In genomic region chr12:106093246-106093645, GRCh38 we compare ENCODE assay signal across 22 cellular contexts. TPM values are rescaled to one million over a fixed set of nuclear protein-coding genes. Genes with fewer than 3 reads are reported as not detected.
DNase-seq lines count a peak whose midpoint lies in the region; ATAC-seq, FAIRE-seq and TF ChIP-seq lines count a peak whose summit lies in the region.
"Had no signal": no experiment of that assay in that cellular context is flagged by ENCODE, and none has a peak within 500 bp of the region (broad histone marks: within the 10 kb centered on the region; RNA-seq: fewer than 3 reads in every experiment).

No MANE protein-coding gene starts in this region.

- ATAC-seq in effector memory CD8-positive, alpha-beta T cell (replicated peaks) = no peak
- no peak for ATAC-seq in activated naive CD8-positive, alpha-beta T cell treated with anti-CD3 and anti-CD28 coated beads, Interleukin-2, amount 50 U/mL, for 24 hours
- ATAC-seq: mucosa of descending colon, T-cell had no signal

- H3K4me3 Mint-ChIP-seq in astrocyte (ENCODE audit: unreplicated experiment) = peak overlapping the region; percentile 51
- H3K4me3 Mint-ChIP-seq in effector memory CD8-positive, alpha-beta T cell = no peak overlapping the region
- no peak overlapping the region for H3K4me3 Mint-ChIP-seq in activated naive CD8-positive, alpha-beta T cell treated with anti-CD3 and anti-CD28 coated beads, Interleukin-2, amount 50 U/mL, for 24 hours
- H3K4me3 Mint-ChIP-seq: activated naive CD8-positive, alpha-beta T cell treated with anti-CD3 and anti-CD28 coated beads, Interleukin-2, amount 10 ng/mL, durations not matched to agents 7 days and 5 days; T-cell had no signal

- H3K79me2 ChIP-seq in astrocyte (ENCODE audit: insufficient read depth, low read length) = peaks cover 34% of the 10 kb centered on the region

- peaks cover 12% of the 10 kb centered on the region for H3K36me3 ChIP-seq in astrocyte (ENCODE audit: insufficient read depth, low read length)
- no peaks in the 10 kb centered on the region for H3K36me3 ChIP-seq in liver (ENCODE audit: control insufficient read depth in 4 of 4, insufficient read depth in 3 of 4, low read depth in 1 of 4, low read length in 3 of 4)
- peaks cover 4% of the 10 kb centered on the region for H3K36me3 ChIP-seq in suprapubic skin
- H3K36me3 ChIP-seq: BLaER1 treated with 17β-estradiol and CSF1 and Interleukin-3, amounts not matched to agents 10 nM and 100 nM; cardiac muscle cell; stomach had no signal

- H3K27ac ChIP-seq in astrocyte (ENCODE audit: low read depth, low read length) (no peak overlapping the region), liver (ENCODE audit: low read depth in 1 of 2, low read length in 2 of 2) (no peak overlapping the region), suprapubic skin (peak overlapping the region; percentile 3)
- H3K27ac ChIP-seq: BLaER1 treated with 17β-estradiol and CSF1 and Interleukin-3, amounts not matched to agents 10 nM and 100 nM; cardiac muscle cell had no signal

- H3K36me3 Mint-ChIP-seq in astrocyte (ENCODE audit: low read depth, unreplicated experiment) = peaks cover 56% of the 10 kb centered on the region
- H3K36me3 Mint-ChIP-seq in effector memory CD8-positive, alpha-beta T cell (ENCODE audit: insufficient read depth) = no peaks in the 10 kb centered on the region
- H3K36me3 Mint-ChIP-seq in activated naive CD8-positive, alpha-beta T cell treated with anti-CD3 and anti-CD28 coated beads, Interleukin-2, amount 50 U/mL, for 24 hours (ENCODE audit: low read depth) = no peaks in the 10 kb centered on the region
- H3K36me3 Mint-ChIP-seq: activated naive CD8-positive, alpha-beta T cell treated with anti-CD3 and anti-CD28 coated beads, Interleukin-2, amount 10 ng/mL, durations not matched to agents 7 days and 5 days; T-cell had no signal

- H3K4me1 Mint-ChIP-seq in astrocyte (ENCODE audit: low read depth, unreplicated experiment) = peaks cover 66% of the 10 kb centered on the region
- no peaks in the 10 kb centered on the region for H3K4me1 Mint-ChIP-seq in effector memory CD8-positive, alpha-beta T cell (ENCODE audit: low read depth in 2 of 2)
- H3K4me1 Mint-ChIP-seq in activated naive CD8-positive, alpha-beta T cell treated with anti-CD3 and anti-CD28 coated beads, Interleukin-2, amount 50 U/mL, for 24 hours = no peaks in the 10 kb centered on the region
- H3K4me1 Mint-ChIP-seq: activated naive CD8-positive, alpha-beta T cell treated with anti-CD3 and anti-CD28 coated beads, Interleukin-2, amount 10 ng/mL, durations not matched to agents 7 days and 5 days; T-cell had no signal

- 62% methylated on average over 6 of the region's 6 CpGs for WGBS in liver
- WGBS in suprapubic skin = 60% methylated on average over 6 of the region's 6 CpGs

- peaks cover 43% of the 10 kb centered on the region for H3K4me1 ChIP-seq in astrocyte (ENCODE audit: insufficient read depth, low read length)
- peaks cover 7 to 30% (median 25%) of the 10 kb centered on the region in 4 donors for H3K4me1 ChIP-seq in liver (ENCODE audit: control insufficient read depth in 4 of 4, insufficient read depth in 4 of 4, low read length in 3 of 4)
- peaks cover 62% of the 10 kb centered on the region for H3K4me1 ChIP-seq in suprapubic skin

- no peaks in the 10 kb centered on the region for H3K27me3 Mint-ChIP-seq in astrocyte (ENCODE audit: low read depth, unreplicated experiment)
- H3K27me3 Mint-ChIP-seq in effector memory CD8-positive, alpha-beta T cell = peaks cover 5 to 46% of the 10 kb centered on the region in 2 donors
- H3K27me3 Mint-ChIP-seq in activated naive CD8-positive, alpha-beta T cell treated with anti-CD3 and anti-CD28 coated beads, Interleukin-2, amount 50 U/mL, for 24 hours = peaks cover 17% of the 10 kb centered on the region

- peak; percentile 57 to 72 for TF ChIP-seq RAD21 in liver (IDR thresholded peaks at IDR 0.05)

- no peak for TF ChIP-seq CTCF in astrocyte (IDR thresholded peaks at IDR 0.05; ENCODE audit: insufficient read depth, low read depth, low read length)
- TF ChIP-seq CTCF in liver (IDR thresholded peaks at IDR 0.05; ENCODE audit: low read depth, low read length, missing input control) = no peak
- TF ChIP-seq CTCF in suprapubic skin (IDR thresholded peaks at IDR 0.05) = no peak

- H3K27me3 ChIP-seq in astrocyte (ENCODE audit: insufficient read depth, low read length) (no peaks in the 10 kb centered on the region), liver (ENCODE audit: control insufficient read depth in 4 of 4, insufficient read depth in 4 of 4, low read length in 3 of 4) (no peaks in the 10 kb centered on the region), suprapubic skin (no peaks in the 10 kb centered on the region)
- H3K27me3 ChIP-seq: BLaER1 treated with 17β-estradiol and CSF1 and Interleukin-3, amounts not matched to agents 10 nM and 100 nM; cardiac muscle cell; esophagus muscularis mucosa; stomach had no signal

- H3K9ac ChIP-seq in astrocyte (ENCODE audit: low read length) (no peak overlapping the region), liver (ENCODE audit: low read depth in 1 of 2, low read length in 2 of 2) (peak overlapping the region in 1 of 2 donors; percentile 45)
- H3K9ac ChIP-seq: BLaER1 treated with 17β-estradiol and CSF1 and Interleukin-3, amounts not matched to agents 10 nM and 100 nM had no signal

- H3K9me3 Mint-ChIP-seq in astrocyte (ENCODE audit: unreplicated experiment) = no peaks in the 10 kb centered on the region
- no peaks in the 10 kb centered on the region for H3K9me3 Mint-ChIP-seq in effector memory CD8-positive, alpha-beta T cell
- H3K9me3 Mint-ChIP-seq in activated naive CD8-positive, alpha-beta T cell treated with anti-CD3 and anti-CD28 coated beads, Interleukin-2, amount 50 U/mL, for 24 hours = no peaks in the 10 kb centered on the region
- H3K9me3 Mint-ChIP-seq: activated naive CD8-positive, alpha-beta T cell treated with anti-CD3 and anti-CD28 coated beads, Interleukin-2, amount 10 ng/mL, durations not matched to agents 7 days and 5 days; activated T-helper 2 cell treated with anti-CD3 and anti-CD28 coated beads, Interferon-gamma antibody, Interleukin-2, Interleukin-4, amounts not matched to agents 10 μg/mL and 5 μg/mL and 100 μg/mL, durations not matched to agents 14 hours and 24 hours and 36 hours; T-cell had no signal

- H3K27ac Mint-ChIP-seq in astrocyte (ENCODE audit: unreplicated experiment) = peak overlapping the region; percentile 16
- no peak overlapping the region for H3K27ac Mint-ChIP-seq in effector memory CD8-positive, alpha-beta T cell
- H3K27ac Mint-ChIP-seq in activated naive CD8-positive, alpha-beta T cell treated with anti-CD3 and anti-CD28 coated beads, Interleukin-2, amount 50 U/mL, for 24 hours = no peak overlapping the region
- H3K27ac Mint-ChIP-seq: activated naive CD8-positive, alpha-beta T cell treated with anti-CD3 and anti-CD28 coated beads, Interleukin-2, amount 10 ng/mL, durations not matched to agents 7 days and 5 days; activated T-helper 2 cell treated with anti-CD3 and anti-CD28 coated beads, Interferon-gamma antibody, Interleukin-2, Interleukin-4, amounts not matched to agents 10 μg/mL and 5 μg/mL and 100 μg/mL, durations not matched to agents 14 hours and 24 hours and 36 hours had no signal

- DNase-seq in NCI-H2227 (lab: John Stamatoyannopoulos, UW; ENCODE audit: unreplicated experiment) (peak; percentile 6), NCI-H2227 treated with DMSO at 0.1 percent for 48 hours (lab: John Stamatoyannopoulos, UW) (no peak), astrocyte (ENCODE audit: low read depth) (no peak), suprapubic skin (ENCODE audit: low spot score in 2 of 2) (no peak), NCI-H2107 treated with DMSO at 0.1 percent for 48 hours (lab: John Stamatoyannopoulos, UW; ENCODE audit: unreplicated experiment) (no peak)
- no peak for DNase-seq in effector memory CD8-positive, alpha-beta T cell
- no peak for DNase-seq in activated naive CD8-positive, alpha-beta T cell treated with anti-CD3 and anti-CD28 coated beads, Interleukin-2, amount 50 U/mL, for 24 hours
- DNase-seq: activated CD4-positive, alpha-beta T cell treated with anti-CD3 and anti-CD28 coated beads for 4 hours; activated naive CD8-positive, alpha-beta T cell treated with anti-CD3 and anti-CD28 coated beads, Interleukin-2, amount 10 ng/mL, durations not matched to agents 7 days and 5 days; effector CD4-positive, alpha-beta T cell; mucosa of descending colon; NCI-H2081 treated with DMSO at 0.1 percent for 48 hours; NCI-H526 treated with DMSO at 0.1 percent for 48 hours; stimulated activated CD4-positive, alpha-beta T cell treated with anti-CD3 and anti-CD28 coated beads, Interleukin-4, amount 100 ng/mL, for 24 hours; stomach; T-cell had no signal

- TF ChIP-seq EP300 in suprapubic skin (IDR thresholded peaks at IDR 0.05) = no peak

- TF ChIP-seq POLR2A in suprapubic skin (IDR thresholded peaks at IDR 0.05) = no peak

- H3K4me2 ChIP-seq in astrocyte (ENCODE audit: low read length) = no peak overlapping the region
- H3K4me2 ChIP-seq: BLaER1 treated with 17β-estradiol and CSF1 and Interleukin-3, amounts not matched to agents 10 nM and 100 nM had no signal

- no peak overlapping the region for H3K4me3 ChIP-seq in astrocyte (ENCODE audit: insufficient read depth, low read depth, low read length)
- H3K4me3 ChIP-seq in liver (ENCODE audit: low read depth in 1 of 3, low read length in 3 of 3) = no peak overlapping the region
- no peak overlapping the region for H3K4me3 ChIP-seq in suprapubic skin
- H3K4me3 ChIP-seq: BLaER1 treated with 17β-estradiol and CSF1 and Interleukin-3, amounts not matched to agents 10 nM and 100 nM; cardiac muscle cell; esophagus muscularis mucosa; mucosa of descending colon; stomach had no signal

- no peaks in the 10 kb centered on the region for H4K20me1 ChIP-seq in astrocyte (ENCODE audit: insufficient read depth, low read length)
- H4K20me1 ChIP-seq: BLaER1 treated with 17β-estradiol and CSF1 and Interleukin-3, amounts not matched to agents 10 nM and 100 nM had no signal

- H3K9me3 ChIP-seq in astrocyte (ENCODE audit: insufficient read depth, low read depth, low read length) = no peaks in the 10 kb centered on the region
- H3K9me3 ChIP-seq in liver (ENCODE audit: control insufficient read depth in 4 of 4, low read length in 3 of 4) = no peaks in the 10 kb centered on the region
- H3K9me3 ChIP-seq in suprapubic skin = no peaks in the 10 kb centered on the region
- H3K9me3 ChIP-seq: BLaER1 treated with 17β-estradiol and CSF1 and Interleukin-3, amounts not matched to agents 10 nM and 100 nM; esophagus muscularis mucosa; mucosa of descending colon; stomach had no signal

- no peak overlapping the region for H2AFZ ChIP-seq in astrocyte (ENCODE audit: low read depth, low read length)

- no peak for FAIRE-seq in astrocyte (lab: Jason Lieb, UNC)
- FAIRE-seq: urothelium cell line had no signal

TF ChIP-seq in liver, 16 proteins besides CTCF, POLR2A, EP300 and RAD21 (continues in another document):
- TF ChIP-seq SP1 (IDR thresholded peaks at IDR 0.05) = peak; percentile 63

RNA-seq across cellular contexts. Expression of gene NUAK1, which starts 45.5 kb away (rescaled TPM):
- 94.0 and 96.1 TPM in 2 replicates for total RNA-seq in astrocyte
- total RNA-seq in liver = 1 to 10 TPM; 3.6 to 9.3 TPM
- polyA plus RNA-seq in liver = 1 to 10 TPM; 2.5 to 4.1 TPM
- 10 to 100 TPM; 22.6 to 44.3 (median 38.4) TPM for total RNA-seq in suprapubic skin
- total RNA-seq: activated naive CD8-positive, alpha-beta T cell treated with anti-CD3 and anti-CD28 coated beads, Interleukin-2, amount 10 ng/mL, durations not matched to agents 7 days and 5 days had no signal
